ENCODE assay signal across 13 cellular contexts in the genomic region with DNA sequence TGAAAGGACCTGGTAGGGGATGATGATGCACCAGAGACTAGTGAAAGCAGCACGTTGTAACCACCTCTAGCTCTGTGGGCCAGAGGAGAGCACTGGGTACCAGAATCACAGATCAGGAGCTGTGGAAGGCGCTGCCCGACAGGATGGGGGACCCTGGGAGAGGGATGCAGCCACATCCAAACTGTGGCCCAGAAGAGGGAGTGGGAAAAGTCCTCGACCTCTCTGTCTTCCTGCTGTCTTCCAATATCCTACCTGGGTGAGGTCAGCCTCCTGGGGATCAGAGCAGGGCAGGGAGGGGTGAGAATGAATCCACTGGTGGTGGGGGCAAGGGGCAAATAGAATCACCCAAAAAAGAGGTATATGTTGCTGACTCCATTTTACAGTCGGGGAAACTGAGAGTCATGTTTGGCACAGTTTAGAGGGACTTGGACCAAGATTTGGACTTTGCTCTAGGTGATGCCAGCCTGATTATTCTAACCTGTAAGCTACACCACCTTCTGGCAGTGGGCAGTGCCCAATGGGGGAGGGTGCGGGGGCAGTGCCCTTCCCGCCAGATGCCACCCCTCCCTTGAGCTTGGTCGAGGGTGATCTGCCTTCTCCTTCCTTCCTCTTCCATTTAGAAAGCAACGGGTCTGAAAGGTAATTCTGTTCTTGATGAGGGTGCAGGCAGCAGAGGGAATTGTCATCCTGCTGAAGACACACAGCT.
DNase-seq lines count a peak whose midpoint lies in the region; ATAC-seq and TF ChIP-seq lines count a peak whose summit lies in the region.
"Had no signal": no experiment of that assay in that cellular context is flagged by ENCODE, and none has a peak within 500 bp of the region (broad histone marks: within the 10 kb centered on the region; RNA-seq: fewer than 3 reads in every experiment).

No MANE protein-coding gene starts in this region.

- H3K9me3 Mint-ChIP-seq in neural progenitor cell, result no peaks in the 10 kb centered on the region
- no peaks in the 10 kb centered on the region for H3K9me3 Mint-ChIP-seq in CD8-positive, alpha-beta memory T cell

- no peaks in the 10 kb centered on the region for H4K20me1 ChIP-seq in neural progenitor cell (ENCODE audit: low read depth)

- no peaks in the 10 kb centered on the region for H3K36me3 Mint-ChIP-seq in neural progenitor cell
- H3K36me3 Mint-ChIP-seq in CD8-positive, alpha-beta memory T cell, result no peaks in the 10 kb centered on the region

- H2AFZ ChIP-seq in neural progenitor cell (replicated peaks), result no peak overlapping the region

- POLR2A ChIA-PET in CD8-positive, alpha-beta memory T cell (lab: Charles Lee), result no interaction called here

- ATAC-seq in Right ventricle myocardium inferior, result no peak
- ATAC-seq: sciatic nerve had no signal

- peak overlapping the region; percentile 74 to 89 for H3K27ac ChIP-seq in right atrium auricular region
- H3K27ac ChIP-seq in neural progenitor cell, result no peak overlapping the region
- H3K27ac ChIP-seq in CD8-positive, alpha-beta memory T cell (ENCODE audit: low read depth, low read length), result no peak overlapping the region

- no peaks in the 10 kb centered on the region for H3K36me3 ChIP-seq in right atrium auricular region
- no peaks in the 10 kb centered on the region for H3K36me3 ChIP-seq in neural progenitor cell
- no peaks in the 10 kb centered on the region for H3K36me3 ChIP-seq in CD8-positive, alpha-beta memory T cell (ENCODE audit: insufficient read depth, low read length)
- H3K36me3 ChIP-seq: cardiac muscle cell had no signal

- CTCF ChIA-PET in CD8-positive, alpha-beta memory T cell (lab: Charles Lee), result interaction anchor here (1.2 kb wide), 1 partner anchor 13 kb away, joined by 4 read pairs; no protein-coding TSS in a partner anchor

- H3K79me2 ChIP-seq in neural progenitor cell (ENCODE audit: low read depth), result no peaks in the 10 kb centered on the region

- H3F3A ChIP-seq in neural progenitor cell (ENCODE audit: low read depth), result peaks cover 7% of the 10 kb centered on the region

- no peak overlapping the region for H3K9ac ChIP-seq in neural progenitor cell

- H3K4me1 ChIP-seq in right atrium auricular region (peaks cover 0 to 76% of the 10 kb centered on the region in 2 donors), neural progenitor cell (peaks cover 32% of the 10 kb centered on the region)
- H3K4me1 ChIP-seq in CD8-positive, alpha-beta memory T cell (ENCODE audit: insufficient read depth, low read length), result no peaks in the 10 kb centered on the region

- no peaks in the 10 kb centered on the region for H3K9me3 ChIP-seq in right atrium auricular region
- no peaks in the 10 kb centered on the region for H3K9me3 ChIP-seq in neural progenitor cell (ENCODE audit: low read depth)
- H3K9me3 ChIP-seq in CD8-positive, alpha-beta memory T cell (ENCODE audit: low read length), result no peaks in the 10 kb centered on the region

- H3K4me1 Mint-ChIP-seq in neural progenitor cell, result peaks cover 63% of the 10 kb centered on the region
- peaks cover 0 to 5% (median 5%) of the 10 kb centered on the region in 3 donors for H3K4me1 Mint-ChIP-seq in CD8-positive, alpha-beta memory T cell

- DNase-seq in right atrium auricular region (ENCODE audit: low spot score) (peak; percentile 51), Right ventricle myocardium inferior (ENCODE audit: missing footprints) (no peak), epithelial cell of proximal tubule (ENCODE audit: low read depth) (no peak), neural progenitor cell (ENCODE audit: low spot score) (no peak), UCSD-AML1 (lab: John Stamatoyannopoulos, UW; ENCODE audit: unreplicated experiment) (no peak), dermis blood vessel endothelial cell (no peak), GM03348 (ENCODE audit: low spot score) (no peak)
- DNase-seq in CD8-positive, alpha-beta memory T cell, result no peak
- DNase-seq: left cardiac atrium, NCI-H446, SW 1271 had no signal

- H3K27me3 ChIP-seq in right atrium auricular region (no peaks in the 10 kb centered on the region), neural progenitor cell (no peaks in the 10 kb centered on the region)
- H3K27me3 ChIP-seq in CD8-positive, alpha-beta memory T cell (ENCODE audit: insufficient read depth, low read length, poor library complexity, severe bottlenecking), result no peaks in the 10 kb centered on the region
- H3K27me3 ChIP-seq: cardiac muscle cell had no signal

- H3K4me3 ChIP-seq in right atrium auricular region (no peak overlapping the region), epithelial cell of proximal tubule (ENCODE audit: low read depth, low read length) (peak overlapping the region; percentile 45), neural progenitor cell (no peak overlapping the region)
- H3K4me3 ChIP-seq in CD8-positive, alpha-beta memory T cell (ENCODE audit: low read length), result no peak overlapping the region
- H3K4me3 ChIP-seq: cardiac muscle cell had no signal

- peak overlapping the region; percentile 94 for H3K27ac Mint-ChIP-seq in neural progenitor cell
- peak overlapping the region in 1 of 8 donors; percentile 77 for H3K27ac Mint-ChIP-seq in CD8-positive, alpha-beta memory T cell

- TF ChIP-seq CTCF in right atrium auricular region (IDR thresholded peaks at IDR 0.05), result no peak
- TF ChIP-seq CTCF in epithelial cell of proximal tubule (conservative IDR thresholded peaks at IDR 0.05; ENCODE audit: low read depth, low read length), result no peak
- TF ChIP-seq CTCF in neural progenitor cell (IDR thresholded peaks at IDR 0.05), result no peak

- no peak overlapping the region for H3K4me2 ChIP-seq in neural progenitor cell

- H3K27me3 Mint-ChIP-seq in neural progenitor cell (ENCODE audit: insufficient read depth, low read depth), result no peaks in the 10 kb centered on the region
- H3K27me3 Mint-ChIP-seq in CD8-positive, alpha-beta memory T cell, result peaks cover 14 to 21% of the 10 kb centered on the region in 2 donors

- intact Hi-C loops in Right ventricle myocardium inferior (cut with DNase I), result no loop called here

- H3K4me3 Mint-ChIP-seq in neural progenitor cell, result peak overlapping the region; percentile 36
- no peak overlapping the region for H3K4me3 Mint-ChIP-seq in CD8-positive, alpha-beta memory T cell

Comparison
In these comparisons a context has a peak if more than half of its experiments do, and no peak if none do; other contexts are left out.
1. H3K27ac ChIP-seq: peak in right atrium auricular region (2 of 2); none in neural progenitor cell (single experiment) and CD8-positive, alpha-beta memory T cell (single experiment).